Comparison of ENCODE assay signal across 1 cellular context in the genomic region with DNA sequence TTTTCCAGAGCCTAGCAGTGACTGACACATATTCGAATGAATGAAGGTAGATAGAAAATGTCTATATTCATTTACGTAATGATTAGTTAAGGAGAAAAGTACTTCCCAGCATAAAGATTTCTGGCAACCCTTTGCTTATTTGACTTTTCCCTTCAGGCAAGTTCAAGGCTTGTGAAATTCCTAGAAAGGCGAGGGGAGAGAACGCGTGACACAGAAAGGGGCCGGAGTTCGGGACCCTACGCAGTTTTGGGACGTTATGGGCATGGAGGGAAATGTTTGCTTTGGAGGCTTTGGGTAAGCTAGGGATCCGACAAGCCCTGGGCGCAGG.
TF ChIP-seq lines count a peak whose summit lies in the region.

No MANE protein-coding gene starts in this region.

TF ChIP-seq in HCT116, 20 proteins besides CTCF, POLR2A, EP300 and RAD21 (continued from another document):
- TF ChIP-seq REST (IDR thresholded peaks at IDR 0.05; ENCODE audit: low read depth) (no peak), SRF (IDR thresholded peaks at IDR 0.05; ENCODE audit: low read depth) (no peak), ZFX (IDR thresholded peaks at IDR 0.05) (no peak), EGR1 (IDR thresholded peaks at IDR 0.05; ENCODE audit: low read depth) (no peak), EZH2phosphoT487 (IDR thresholded peaks at IDR 0.05; ENCODE audit: borderline replicate concordance) (no peak), FOSL1 (IDR thresholded peaks at IDR 0.05; ENCODE audit: low read depth) (no peak), ATF3 (IDR thresholded peaks at IDR 0.05) (no peak), ZBTB33 (IDR thresholded peaks at IDR 0.05; ENCODE audit: extremely low read depth, insufficient replicate concordance, low read length) (no peak)
- TF ChIP-seq, protein P1, sequence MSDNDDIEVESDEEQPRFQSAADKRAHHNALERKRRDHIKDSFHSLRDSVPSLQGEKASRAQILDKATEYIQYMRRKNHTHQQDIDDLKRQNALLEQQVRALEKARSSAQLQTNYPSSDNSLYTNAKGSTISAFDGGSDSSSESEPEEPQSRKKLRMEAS (IDR thresholded peaks at IDR 0.05): no peak
